In genomic region chr12:130871286-130872178, GRCh38 we compare ENCODE assay signal across 1 cellular context.
TF ChIP-seq lines count a peak whose summit lies in the region.

Gene RAN, plus strand, starts transcription at chr12:130872066. Its CDS starts 528 bp downstream, at chr12:130872594.

TF ChIP-seq in K562, 482 proteins besides CTCF, POLR2A, EP300 and RAD21 (continued from another document and continues in another):
- no peak for TF ChIP-seq ZBTB49 (CRISPR knock-in tag; IDR thresholded peaks at IDR 0.05; ENCODE audit: borderline replicate concordance)
- TF ChIP-seq E2F3 (CRISPR knock-in tag; IDR thresholded peaks at IDR 0.05) = peak; percentile 90
- TF ChIP-seq RBM22 (IDR thresholded peaks at IDR 0.05; ENCODE audit: low read depth, low read length, poor library complexity, severe bottlenecking) = no peak
- TF ChIP-seq ATF7 (IDR thresholded peaks at IDR 0.05) = peak; percentile 12; the same call in 1 of the 2 replicates
- TF ChIP-seq GABPB1 (CRISPR knock-in tag; IDR thresholded peaks at IDR 0.05) = peak; percentile 46; the same call in 1 of the 2 replicates
- no peak for TF ChIP-seq ATF4 (CRISPR knock-in tag; IDR thresholded peaks at IDR 0.05)
- TF ChIP-seq RBFOX2 (IDR thresholded peaks at IDR 0.05; ENCODE audit: low read depth, low read length) = peak; percentile 90
- peak; percentile 80 for TF ChIP-seq NFRKB (IDR thresholded peaks at IDR 0.05; ENCODE audit: low read depth)
- no peak for TF ChIP-seq MAFK (IDR thresholded peaks at IDR 0.05; ENCODE audit: low read length)
- TF ChIP-seq ZNF644 (tag; IDR thresholded peaks at IDR 0.05; ENCODE audit: low read depth) = peak; percentile 92
- 0 out of 2 replicates have a peak, but pooled peaks have one; percentile 6 for TF ChIP-seq THRB (CRISPR knock-in tag; conservative IDR thresholded peaks at IDR 0.05)
- no peak for TF ChIP-seq ZNF146 (CRISPR knock-in tag; IDR thresholded peaks at IDR 0.05; ENCODE audit: unreplicated experiment)
- TF ChIP-seq ETV1 (tag; conservative IDR thresholded peaks at IDR 0.05; ENCODE audit: low read depth) = no peak
- peak; percentile 62 for TF ChIP-seq ZNF592 (IDR thresholded peaks at IDR 0.05)
- TF ChIP-seq CBX8 (IDR thresholded peaks at IDR 0.05; ENCODE audit: borderline replicate concordance, extremely low read depth, low read depth, low read length, poor library complexity, severe bottlenecking) = no peak
- TF ChIP-seq SPI1 (IDR thresholded peaks at IDR 0.05; ENCODE audit: borderline replicate concordance, low read depth, low read length) = no peak
- TF ChIP-seq ZNF121 (CRISPR knock-in tag; conservative IDR thresholded peaks at IDR 0.05) = peak; percentile 75; the same call in 1 of the 2 replicates
- TF ChIP-seq ZC3H4 (CRISPR knock-in tag; IDR thresholded peaks at IDR 0.05; ENCODE audit: borderline replicate concordance) = peak; percentile 85; the same call in 1 of the 2 replicates
- peak; percentile 59 for TF ChIP-seq POLR2AphosphoS5 (IDR thresholded peaks at IDR 0.05; ENCODE audit: control insufficient read depth, insufficient read depth, low read depth, low read length)
- TF ChIP-seq JUN (IDR thresholded peaks at IDR 0.05; ENCODE audit: borderline replicate concordance, low read depth, low read length) = no peak; the same call in 1 of the 2 replicates
- 0 out of 2 replicates have a peak, but pooled peaks have one; percentile 59 for TF ChIP-seq JUN (CRISPR knock-in tag; IDR thresholded peaks at IDR 0.05; ENCODE audit: borderline replicate concordance)
- TF ChIP-seq ZNF444 (CRISPR knock-in tag; IDR thresholded peaks at IDR 0.05) = no peak
- peak; percentile 78 for TF ChIP-seq HNRNPLL (IDR thresholded peaks at IDR 0.05; ENCODE audit: low read depth, low read length, poor library complexity, severe bottlenecking)
- TF ChIP-seq ETV6 (IDR thresholded peaks at IDR 0.05; ENCODE audit: borderline replicate concordance in 1 of 2, low read depth in 2 of 2, low read length in 1 of 2) = no peak
- peak; percentile 86; the same call in 1 of the 2 replicates for TF ChIP-seq ETV6 (CRISPR knock-in tag; IDR thresholded peaks at IDR 0.05; ENCODE audit: borderline replicate concordance)
- TF ChIP-seq ZNF780A (CRISPR knock-in tag; IDR thresholded peaks at IDR 0.05) = no peak
- 0 out of 2 replicates have a peak, but pooled peaks have one; percentile 32 for TF ChIP-seq NR2C2 (CRISPR knock-in tag; IDR thresholded peaks at IDR 0.05)
- TF ChIP-seq NR2C2 (tag; IDR thresholded peaks at IDR 0.05) = peak; percentile 29; the same call in 1 of the 2 replicates
- TF ChIP-seq PTBP1 (IDR thresholded peaks at IDR 0.05; ENCODE audit: low read depth, low read length) = no peak
- TF ChIP-seq ELF1 (tag; IDR thresholded peaks at IDR 0.05) = peak; percentile 1; the same call in 1 of the 2 replicates
- peak; percentile 36 to 64; a peak in 3 of 4 replicates for TF ChIP-seq MAZ (CRISPR knock-in tag; conservative IDR thresholded peaks at IDR 0.05 in 1 of 2, IDR thresholded peaks at IDR 0.05 in 1 of 2)
- no peak for TF ChIP-seq FOXO4 (CRISPR knock-in tag; IDR thresholded peaks at IDR 0.05)
- TF ChIP-seq CXXC5 (CRISPR knock-in tag; IDR thresholded peaks at IDR 0.05) = peak; percentile 94
- 0 out of 2 replicates have a peak, but pooled peaks have one; percentile 93 for TF ChIP-seq SRSF3 (IDR thresholded peaks at IDR 0.05; ENCODE audit: insufficient read depth, low read length)
- TF ChIP-seq CEBPB (tag; IDR thresholded peaks at IDR 0.05) = peak; percentile 68
- TF ChIP-seq FOXM1 (IDR thresholded peaks at IDR 0.05; ENCODE audit: low read depth) = no peak
- peak; percentile 80; the same call in 1 of the 2 replicates for TF ChIP-seq FOXM1 (CRISPR knock-in tag; IDR thresholded peaks at IDR 0.05; ENCODE audit: low read depth)
- TF ChIP-seq ZNF518B (CRISPR knock-in tag; IDR thresholded peaks at IDR 0.05) = no peak
